Comparison of ENCODE assay signal across 2 cellular contexts in genomic region chr1:44079566-44079965, GRCh38.
"Had no signal": no experiment of that assay in that cellular context is flagged by ENCODE, and none has a peak within 500 bp of the region (broad histone marks: within the 10 kb centered on the region; RNA-seq: fewer than 3 reads in every experiment).

No MANE protein-coding gene starts in this region.

- DNase-seq: GDM1, GF-D8 had no signal
